8 cellular contexts compared by ENCODE assay signal in the genomic region with DNA sequence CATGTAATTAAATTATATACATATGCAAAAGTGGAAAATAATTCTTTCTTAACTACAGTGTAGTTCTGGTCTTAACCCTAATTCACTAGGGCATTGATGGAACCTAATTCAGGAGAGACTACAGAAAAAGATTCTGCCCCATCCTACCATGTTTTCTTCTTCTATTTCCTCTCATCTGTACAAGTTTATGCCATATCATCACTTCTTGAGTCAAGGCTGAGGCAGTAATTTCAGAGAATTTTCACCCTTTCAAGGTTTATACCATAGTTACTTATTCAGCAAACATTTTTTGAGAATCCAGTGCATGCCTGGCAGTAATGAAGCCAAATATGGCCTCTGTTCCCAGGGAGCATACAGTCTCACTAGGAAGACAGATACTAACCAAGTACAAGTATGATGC. TPM values are rescaled to one million over a fixed set of nuclear protein-coding genes. Genes with fewer than 3 reads are reported as not detected.
"Had no signal": no experiment of that assay in that cellular context is flagged by ENCODE, and none has a peak within 500 bp of the region (broad histone marks: within the 10 kb centered on the region; RNA-seq: fewer than 3 reads in every experiment).

No MANE protein-coding gene starts in this region.

- H3K9me3 ChIP-seq: HAP-1 had no signal

- H3K4me3 ChIP-seq: HAP-1 had no signal

- H3K4me3 Mint-ChIP-seq: HFFc6, IgD-negative memory B cell had no signal

- H3K27ac ChIP-seq: HL-60 had no signal

- H3K36me3 ChIP-seq: HAP-1 had no signal

- DNase-seq: GOT3, H7, HFFc6, KG1 had no signal

- H3K36me3 Mint-ChIP-seq: IgD-negative memory B cell had no signal

- ATAC-seq: HCT116 had no signal

- H3K27ac Mint-ChIP-seq: HFFc6, IgD-negative memory B cell had no signal

- H3K4me1 Mint-ChIP-seq: IgD-negative memory B cell had no signal

- H3K9me3 Mint-ChIP-seq: HFFc6, IgD-negative memory B cell had no signal

- H3K4me1 ChIP-seq: HAP-1 had no signal

RNA-seq across cellular contexts. Expression of gene SHOX2, which starts 33.4 kb away (rescaled TPM):
- total RNA-seq: H7 had no signal
- polyA plus RNA-seq: IgD-negative memory B cell had no signal
